17 cellular contexts compared by ENCODE assay signal in genomic region chr15:42218953-42219596, GRCh38.
"Had no signal": no experiment of that assay in that cellular context is flagged by ENCODE, and none has a peak within 500 bp of the region (broad histone marks: within the 10 kb centered on the region; RNA-seq: fewer than 3 reads in every experiment).

No MANE protein-coding gene starts in this region.

- H3K27me3 ChIP-seq: dorsolateral prefrontal cortex, esophagus muscularis mucosa, hepatocyte, tibial nerve, uterus had no signal

- H3K27ac Mint-ChIP-seq: activated T-helper 17 cell treated with anti-CD3 and anti-CD28 coated beads, Interleukin-2, amount 50 U/mL, for 72 hours; natural killer cell treated with Interleukin-12 subunit alpha and Interleukin-12 subunit beta and Interleukin-15 and Interleukin-18, amount 100 ng/mL, for 72 hours; stimulated activated effector memory CD8-positive, alpha-beta T cell treated with anti-CD3 and anti-CD28 coated beads, Interleukin-12 subunit alpha, Interleukin-12 subunit beta, amount 100 ng/mL, for 72 hours; T-helper 1 cell treated with Interleukin-12 subunit alpha and Interleukin-12 subunit beta and Interleukin-4 antibody, amounts not matched to agents 30 μg/mL and 1 μg/mL, for 36 hours had no signal

- H3K4me1 ChIP-seq: esophagus muscularis mucosa, tibial nerve, uterus had no signal

- H3K4me1 Mint-ChIP-seq: WTC11 had no signal

- H2AFZ ChIP-seq: hepatocyte had no signal

- H3K4me2 ChIP-seq: hepatocyte had no signal

- H3K27ac ChIP-seq: dorsolateral prefrontal cortex, esophagus muscularis mucosa, hepatocyte, tibial nerve, uterus had no signal

- H3K36me3 ChIP-seq: uterus had no signal

- H3K4me3 ChIP-seq: dorsolateral prefrontal cortex, esophagus muscularis mucosa, hepatocyte, tibial nerve, uterus had no signal

- ATAC-seq: activated T-helper 17 cell treated with anti-CD3 and anti-CD28 coated beads, Interleukin-2, amount 50 U/mL, for 72 hours; left lobe of liver; natural killer cell treated with Interleukin-12 subunit alpha and Interleukin-12 subunit beta and Interleukin-15 and Interleukin-18, amount 100 ng/mL, for 72 hours; stimulated activated effector memory CD8-positive, alpha-beta T cell treated with anti-CD3 and anti-CD28 coated beads, Interleukin-12 subunit alpha, Interleukin-12 subunit beta, amount 100 ng/mL, for 72 hours; WTC11 had no signal

- H3K9me3 ChIP-seq: esophagus muscularis mucosa, tibial nerve, uterus had no signal

- H3K4me3 Mint-ChIP-seq: activated T-helper 17 cell treated with anti-CD3 and anti-CD28 coated beads, Interleukin-2, amount 50 U/mL, for 72 hours; natural killer cell treated with Interleukin-12 subunit alpha and Interleukin-12 subunit beta and Interleukin-15 and Interleukin-18, amount 100 ng/mL, for 72 hours; stimulated activated effector memory CD8-positive, alpha-beta T cell treated with anti-CD3 and anti-CD28 coated beads, Interleukin-12 subunit alpha, Interleukin-12 subunit beta, amount 100 ng/mL, for 72 hours; T-helper 1 cell treated with Interleukin-12 subunit alpha and Interleukin-12 subunit beta and Interleukin-4 antibody, amounts not matched to agents 30 μg/mL and 1 μg/mL, for 36 hours; WTC11 had no signal

- DNase-seq: activated CD4-positive, alpha-beta T cell treated with anti-CD3 and anti-CD28 coated beads for 48 hours; activated naive CD4-positive, alpha-beta T cell treated with Interleukin-2 at 50 U/mL for 16 hours; dorsolateral prefrontal cortex; islet precursor cell; mammary epithelial cell; posterior cingulate gyrus; substantia nigra; uterus had no signal

- H3K79me2 ChIP-seq: hepatocyte had no signal

- H3K9me3 Mint-ChIP-seq: activated T-helper 17 cell treated with anti-CD3 and anti-CD28 coated beads, Interleukin-2, amount 50 U/mL, for 72 hours; natural killer cell treated with Interleukin-12 subunit alpha and Interleukin-12 subunit beta and Interleukin-15 and Interleukin-18, amount 100 ng/mL, for 72 hours; stimulated activated effector memory CD8-positive, alpha-beta T cell treated with anti-CD3 and anti-CD28 coated beads, Interleukin-12 subunit alpha, Interleukin-12 subunit beta, amount 100 ng/mL, for 72 hours; T-helper 1 cell treated with Interleukin-12 subunit alpha and Interleukin-12 subunit beta and Interleukin-4 antibody, amounts not matched to agents 30 μg/mL and 1 μg/mL, for 36 hours; WTC11 had no signal

- H3K27me3 Mint-ChIP-seq: activated T-helper 17 cell treated with anti-CD3 and anti-CD28 coated beads, Interleukin-2, amount 50 U/mL, for 72 hours; natural killer cell treated with Interleukin-12 subunit alpha and Interleukin-12 subunit beta and Interleukin-15 and Interleukin-18, amount 100 ng/mL, for 72 hours had no signal
